ENCODE assay signal across 8 cellular contexts in the genomic region with DNA sequence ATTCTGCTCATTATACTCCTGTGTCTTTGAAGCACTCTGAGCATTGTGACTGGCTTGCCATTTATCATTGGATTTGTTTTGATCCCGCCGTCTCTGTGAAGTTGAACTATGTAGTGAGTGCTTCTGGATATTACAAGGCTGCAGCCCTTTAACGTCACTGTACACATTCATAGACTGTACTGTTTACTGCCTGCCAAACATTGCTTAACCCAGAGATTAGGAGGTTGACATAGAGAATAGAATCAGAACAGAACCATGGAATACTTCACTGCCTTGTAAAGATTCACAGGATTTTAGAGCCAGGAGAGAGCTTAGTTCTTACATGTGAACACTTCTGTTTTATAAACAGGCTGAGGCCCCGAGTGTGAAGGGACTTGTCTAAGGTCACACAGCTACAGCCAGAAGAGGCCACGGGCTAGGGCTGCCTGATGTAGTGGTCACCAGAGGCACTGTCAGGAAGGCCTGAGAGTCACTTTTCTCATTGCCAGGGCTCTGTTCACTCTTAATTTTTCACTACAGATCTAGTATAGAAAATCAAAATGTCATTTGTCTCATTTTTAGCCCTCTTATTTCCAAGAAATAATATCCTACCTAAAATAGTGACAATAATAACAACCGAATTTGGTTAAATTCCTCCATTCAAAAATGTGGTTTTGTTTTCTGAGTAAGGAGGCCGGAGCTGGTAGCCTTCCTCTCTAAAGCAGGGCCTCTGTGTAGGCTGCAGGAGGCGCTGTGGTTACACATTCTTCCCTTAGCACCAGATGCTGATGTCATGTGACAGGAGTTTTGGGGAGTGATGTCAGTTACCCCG.
A peak's percentile ranks its signal among the peaks of the same experiment; 100 is the strongest.
DNase-seq lines count a peak whose midpoint lies in the region; FAIRE-seq and TF ChIP-seq lines count a peak whose summit lies in the region.

No MANE protein-coding gene starts in this region.

- H3K9me3 ChIP-seq in breast epithelium, result no peaks in the 10 kb centered on the region

- H3K36me3 ChIP-seq in breast epithelium (peaks cover 19% of the 10 kb centered on the region), kidney epithelial cell (ENCODE audit: control insufficient read depth, insufficient read depth, low read length) (peaks cover 1% of the 10 kb centered on the region)

- TF ChIP-seq POLR2A in breast epithelium (IDR thresholded peaks at IDR 0.05), result no peak
- no peak for TF ChIP-seq POLR2A in GM12891 (IDR thresholded peaks at IDR 0.05; ENCODE audit: low read depth, low read length)

- FAIRE-seq in GM12891 (lab: Jason Lieb, UNC), result no peak

- H3K27ac ChIP-seq in breast epithelium, result no peak overlapping the region

- no peaks in the 10 kb centered on the region for H3K27me3 ChIP-seq in breast epithelium
- no peaks in the 10 kb centered on the region for H3K27me3 ChIP-seq in kidney epithelial cell (ENCODE audit: control insufficient read depth, insufficient read depth, low read length)

- peak in 2 of 3 donors; percentile 50 to 65 for TF ChIP-seq CTCF in breast epithelium (IDR thresholded peaks at IDR 0.05)
- peak; percentile 79 for TF ChIP-seq CTCF in kidney epithelial cell (IDR thresholded peaks at IDR 0.05; ENCODE audit: insufficient read depth, low read length, poor library complexity, severe bottlenecking)

- peak; percentile 47 for DNase-seq in SKM-1 treated with dmso at 0.1 percent for 144 hours (lab: John Stamatoyannopoulos, UW; ENCODE audit: unreplicated experiment)
- no peak for DNase-seq in SKM-1 (lab: John Stamatoyannopoulos, UW; ENCODE audit: unreplicated experiment)
- DNase-seq in HK-2 (ENCODE audit: unreplicated experiment), result peak; percentile 26
- peak; percentile 16 for DNase-seq in T follicular helper cell (ENCODE audit: low read depth)
- peak in 1 of 2 donors; percentile 29 for DNase-seq in breast epithelium (ENCODE audit: low spot score in 2 of 2)
- DNase-seq in kidney epithelial cell (ENCODE audit: low read depth), result no peak
- DNase-seq in stimulated activated CD4-positive, alpha-beta T cell treated with anti-CD3 and anti-CD28 coated beads, Interleukin-2, amount 100 ng/mL, for 48 hours, result peak; percentile 12 to 18
- DNase-seq in GM12891 (ENCODE audit: insufficient read length, low spot score), result no peak

- intact Hi-C loops in breast epithelium (cut with DNase I; ENCODE audit: low total_unique reads), result no loop called here

- H3K4me3 ChIP-seq in breast epithelium (no peak overlapping the region), kidney epithelial cell (ENCODE audit: low read depth, low read length) (no peak overlapping the region)

- no peaks in the 10 kb centered on the region for H3K4me1 ChIP-seq in breast epithelium

TF ChIP-seq in GM12891, 5 proteins besides CTCF, POLR2A, EP300 and RAD21:
- TF ChIP-seq SPI1 (IDR thresholded peaks at IDR 0.05; ENCODE audit: low read depth, low read length), result no peak
- TF ChIP-seq POLR2AphosphoS5 (IDR thresholded peaks at IDR 0.05; ENCODE audit: low read depth, low read length), result no peak
- TF ChIP-seq POU2F2 (IDR thresholded peaks at IDR 0.05; ENCODE audit: low read depth, low read length), result no peak
- no peak for TF ChIP-seq TAF1 (IDR thresholded peaks at IDR 0.05; ENCODE audit: low read depth, low read length)
- no peak for TF ChIP-seq PAX5 (IDR thresholded peaks at IDR 0.05; ENCODE audit: insufficient read depth, low read length, severe bottlenecking)

Comparison
In these comparisons a context has a peak if more than half of its experiments do, and no peak if none do; other contexts are left out.
1. DNase-seq: peak in SKM-1 treated with dmso at 0.1 percent for 144 hours (single experiment), HK-2 (single experiment), T follicular helper cell (single experiment) and stimulated activated CD4-positive, alpha-beta T cell treated with anti-CD3 and anti-CD28 coated beads, Interleukin-2, amount 100 ng/mL, for 48 hours (2 of 2); none in SKM-1 (single experiment), kidney epithelial cell (single experiment) and GM12891 (single experiment).